26 cellular contexts compared by ENCODE assay signal in the genomic region with DNA sequence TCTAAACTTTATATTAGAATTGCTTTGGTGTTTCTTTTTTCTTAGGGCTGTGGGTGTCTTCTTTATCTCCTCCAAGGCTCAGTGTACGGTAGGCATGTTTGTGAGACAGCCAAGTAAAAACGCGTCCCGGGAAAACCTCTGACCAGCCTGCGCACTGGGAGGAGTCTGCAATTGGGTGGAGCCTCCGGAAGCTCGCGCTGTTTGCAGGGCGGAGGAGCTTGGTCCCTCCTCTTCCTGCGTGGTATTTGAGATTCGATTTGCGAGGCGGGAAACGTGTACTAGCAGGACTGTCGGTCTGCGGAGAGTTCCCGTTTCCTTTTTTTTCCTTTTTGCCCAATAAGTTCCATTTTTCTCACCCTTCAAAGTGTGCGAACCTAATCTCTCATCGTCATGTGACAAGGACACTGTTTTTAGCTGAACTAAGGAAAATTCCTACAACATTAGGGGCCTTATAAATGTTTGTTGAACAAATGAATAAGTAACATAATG.
DNase-seq lines count a peak whose midpoint lies in the region; ATAC-seq, FAIRE-seq and TF ChIP-seq lines count a peak whose summit lies in the region.
"Had no signal": no experiment of that assay in that cellular context is flagged by ENCODE, and none has a peak within 500 bp of the region (broad histone marks: within the 10 kb centered on the region; RNA-seq: fewer than 3 reads in every experiment).

No MANE protein-coding gene starts in this region.

- 0 out of 3 replicates have a peak, but pooled peaks cover 5% of the 10 kb centered on the region for H3K36me3 ChIP-seq in K562 (ENCODE audit: control insufficient read depth, insufficient read depth, low read length)
- no peaks in the 10 kb centered on the region for H3K36me3 ChIP-seq in testis (ENCODE audit: low read depth, missing control alignments)
- no peaks in the 10 kb centered on the region for H3K36me3 ChIP-seq in prostate gland
- H3K36me3 ChIP-seq: HAP-1 had no signal

- H3K4me2 ChIP-seq in K562 (ENCODE audit: insufficient read depth, low read length), result peak overlapping the region; percentile 72

- H3K27ac ChIP-seq in K562 (ENCODE audit: extremely low read depth, low read depth, low read length) (peak overlapping the region; percentile 83), testis (no peak overlapping the region), prostate gland (no peak overlapping the region)
- H3K27ac ChIP-seq: C4-2B, HL-60, RWPE1 had no signal

- no peaks in the 10 kb centered on the region for H4K20me1 ChIP-seq in K562 (replicated peaks; ENCODE audit: control insufficient read depth, insufficient read depth, low read length)

- no TSS peak for BruUV-seq in K562 (replicated peaks; lab: Mats Ljungman, UMichigan)

- POLR2A ChIA-PET in K562 (lab: Yijun Ruan, JAX), result interaction anchor here (0.6 to 2.7 kb wide), 6 partner anchors 10 to 277 kb away, joined by 3 to 29 read pairs (median 6); a partner anchor contains a TSS

- H3K9me1 ChIP-seq in K562 (ENCODE audit: control insufficient read depth, insufficient read depth, low read length), result no peaks in the 10 kb centered on the region

- no peak; the same call in 1 of the 2 replicates for TF ChIP-seq EP300 in K562 (IDR thresholded peaks at IDR 0.05; ENCODE audit: low read length)

- peaks cover 26% of the 10 kb centered on the region for H3K79me2 ChIP-seq in K562 (ENCODE audit: control insufficient read depth, insufficient read depth, low read length)

- WGBS in K562 (ENCODE audit: insufficient coverage, low coverage, missing lambda C conversion rate), result 0% methylated on average over 17 of the region's 19 CpGs
- 63 to 77% methylated on average over 19 of the region's 19 CpGs for WGBS in testis, 2 donors
- 85% methylated on average over 19 of the region's 19 CpGs for WGBS in prostate gland

- FAIRE-seq in HTR-8/SVneo (lab: Jason Lieb, UNC) (peak; percentile 20), K562 (lab: Jason Lieb, UNC) (peak; percentile 93)
- FAIRE-seq: GM18507, HepG2 had no signal

- no peak overlapping the region for H3K4me3 Mint-ChIP-seq in mesothelial cell of epicardium
- H3K4me3 Mint-ChIP-seq: B cell; CD8-positive, alpha-beta T cell; HFFc6 had no signal

- H3K27me3 ChIP-seq in K562 (ENCODE audit: control insufficient read depth in 2 of 2, insufficient read depth in 2 of 2, low read length in 2 of 2), result no peaks in the 10 kb centered on the region
- no peaks in the 10 kb centered on the region for H3K27me3 ChIP-seq in testis
- no peaks in the 10 kb centered on the region for H3K27me3 ChIP-seq in prostate gland (replicated peaks; ENCODE audit: insufficient read depth)

- H3K36me3 Mint-ChIP-seq in mesothelial cell of epicardium, result no peaks in the 10 kb centered on the region
- H3K36me3 Mint-ChIP-seq: CD8-positive, alpha-beta T cell had no signal

- TF ChIP-seq RAD21 in K562 (CRISPR knock-in tag; conservative IDR thresholded peaks at IDR 0.05 in 1 of 2, IDR thresholded peaks at IDR 0.05 in 1 of 2), result no peak

- TF ChIP-seq POLR2A in K562 (conservative IDR thresholded peaks at IDR 0.05) (peak; percentile 74), testis (IDR thresholded peaks at IDR 0.05) (no peak), prostate gland (IDR thresholded peaks at IDR 0.05) (no peak)

- H3K9ac ChIP-seq in K562 (ENCODE audit: insufficient read depth in 1 of 2, low read depth in 2 of 2, low read length in 2 of 2), result peak overlapping the region; percentile 41 to 75

- no peak overlapping the region for H3K27ac Mint-ChIP-seq in mesothelial cell of epicardium
- H3K27ac Mint-ChIP-seq: B cell; CD8-positive, alpha-beta T cell; HFFc6 had no signal

- peaks cover 6% of the 10 kb centered on the region for H3K9me3 ChIP-seq in K562 (replicated peaks; ENCODE audit: control insufficient read depth, insufficient read depth, low read depth, low read length)
- H3K9me3 ChIP-seq in testis, result no peaks in the 10 kb centered on the region
- H3K9me3 ChIP-seq in prostate gland, result no peaks in the 10 kb centered on the region
- H3K9me3 ChIP-seq: HAP-1 had no signal

- H3K9me3 Mint-ChIP-seq in mesothelial cell of epicardium, result peaks cover 5% of the 10 kb centered on the region

- in situ Hi-C loops in K562 (cut with MboI), result no loop called here

- H3K4me1 ChIP-seq in K562 (replicated peaks in 1 of 2; ENCODE audit: control insufficient read depth in 2 of 2, insufficient read depth in 2 of 2, low read length in 2 of 2), result peaks cover 0 to 5% of the 10 kb centered on the region in 2 experiments; a peak in 2 of 5 replicates
- H3K4me1 ChIP-seq in testis, result no peaks in the 10 kb centered on the region
- H3K4me1 ChIP-seq in prostate gland (replicated peaks), result no peaks in the 10 kb centered on the region

- DNase-seq in DMS114 treated with DMSO at 0.1 percent for 48 hours (lab: John Stamatoyannopoulos, UW; ENCODE audit: unreplicated experiment) (peak; percentile 90), HTR-8/SVneo (ENCODE audit: insufficient read length, low spot score) (no peak), K562 (ENCODE audit: extremely low read depth in 1 of 4, low spot score in 3 of 4) (peak; percentile 53 to 91 (median 62)), testis (peak; percentile 68), germinal center (ENCODE audit: low spot score) (no peak), mesothelial cell of epicardium (ENCODE audit: low spot score in 2 of 2, unreplicated experiment in 2 of 2) (no peak), prostate gland (ENCODE audit: low spot score) (no peak)
- DNase-seq: CD8-positive, alpha-beta T cell; HFFc6; Kasumi-1; MV-4-11; NCI-H1105; NCI-H146; NCI-H1930; NCI-H446; NCI-H526; SHP77; SW 1271 had no signal

- H2AFZ ChIP-seq in K562 (ENCODE audit: low read depth, low read length), result peak overlapping the region; percentile 85

- H3K4me3 ChIP-seq in K562 (peak overlapping the region; percentile 50), testis (peak overlapping the region in 1 of 2 donors; percentile 48), prostate gland (no peak overlapping the region)
- H3K4me3 ChIP-seq: HAP-1 had no signal

- TF ChIP-seq CTCF in K562 (IDR thresholded peaks at IDR 0.05 in 2 of 3, conservative IDR thresholded peaks at IDR 0.05 in 1 of 3; ENCODE audit: insufficient read depth in 2 of 3, low read depth in 1 of 3, low read length in 3 of 3) (no peak), testis (IDR thresholded peaks at IDR 0.05) (no peak), mesothelial cell of epicardium (IDR thresholded peaks at IDR 0.05; ENCODE audit: unreplicated experiment) (no peak), prostate gland (IDR thresholded peaks at IDR 0.05) (no peak)

- intact Hi-C loops in K562 (cut with micrococcal nuclease), result loop anchor here (1.0 kb wide), 1 partner anchor 17 kb away; no protein-coding TSS in a partner anchor
- intact Hi-C loops in testis (cut with DNase I; ENCODE audit: low total_unique reads), result no loop called here
- intact Hi-C loops in prostate gland (cut with DNase I), result no loop called here

- ATAC-seq in K562 (peak; percentile 100), HG02798 (IDR thresholded peaks at IDR 0.05; ENCODE audit: poor library complexity, unreplicated experiment) (no peak)
- ATAC-seq: CD8-positive, alpha-beta T cell; HepG2 had no signal

- peaks cover 9% of the 10 kb centered on the region for H3K4me1 Mint-ChIP-seq in mesothelial cell of epicardium
- H3K4me1 Mint-ChIP-seq: B cell had no signal

- no peaks in the 10 kb centered on the region for H3K27me3 Mint-ChIP-seq in mesothelial cell of epicardium (ENCODE audit: low read depth)
- H3K27me3 Mint-ChIP-seq: B cell had no signal

- CTCF ChIA-PET in K562 (lab: Yijun Ruan, JAX; ENCODE audit: low intra/inter-chr PET ratio), result no interaction called here

TF ChIP-seq in K562, 482 proteins besides CTCF, POLR2A, EP300 and RAD21 (continues in another document):
- no peak for TF ChIP-seq PHB (CRISPR knock-in tag; IDR thresholded peaks at IDR 0.05)
- TF ChIP-seq ATF1 (CRISPR knock-in tag; IDR thresholded peaks at IDR 0.05), result no peak
- peak; percentile 45 for TF ChIP-seq ATF1 (tag; IDR thresholded peaks at IDR 0.05)
- no peak for TF ChIP-seq ZNF197 (CRISPR knock-in tag; IDR thresholded peaks at IDR 0.05; ENCODE audit: low read depth)
- peak in 1 of 2 experiments; percentile 10; a peak in 1 of 4 replicates for TF ChIP-seq RCOR1 (IDR thresholded peaks at IDR 0.05; ENCODE audit: borderline replicate concordance in 1 of 2, low read depth in 2 of 2, low read length in 2 of 2)
- TF ChIP-seq GABPB1 (CRISPR knock-in tag; IDR thresholded peaks at IDR 0.05), result peak; percentile 61; the same call in 1 of the 2 replicates
- peak; percentile 95 for TF ChIP-seq HNRNPLL (IDR thresholded peaks at IDR 0.05; ENCODE audit: low read depth, low read length, poor library complexity, severe bottlenecking)
- TF ChIP-seq TOE1 (IDR thresholded peaks at IDR 0.05; ENCODE audit: borderline replicate concordance), result no peak
- no peak for TF ChIP-seq TOE1 (CRISPR knock-in tag; IDR thresholded peaks at IDR 0.05; ENCODE audit: borderline replicate concordance, low read depth)
- TF ChIP-seq ZNF174 (CRISPR knock-in tag; IDR thresholded peaks at IDR 0.05), result no peak
- TF ChIP-seq, protein P1, sequence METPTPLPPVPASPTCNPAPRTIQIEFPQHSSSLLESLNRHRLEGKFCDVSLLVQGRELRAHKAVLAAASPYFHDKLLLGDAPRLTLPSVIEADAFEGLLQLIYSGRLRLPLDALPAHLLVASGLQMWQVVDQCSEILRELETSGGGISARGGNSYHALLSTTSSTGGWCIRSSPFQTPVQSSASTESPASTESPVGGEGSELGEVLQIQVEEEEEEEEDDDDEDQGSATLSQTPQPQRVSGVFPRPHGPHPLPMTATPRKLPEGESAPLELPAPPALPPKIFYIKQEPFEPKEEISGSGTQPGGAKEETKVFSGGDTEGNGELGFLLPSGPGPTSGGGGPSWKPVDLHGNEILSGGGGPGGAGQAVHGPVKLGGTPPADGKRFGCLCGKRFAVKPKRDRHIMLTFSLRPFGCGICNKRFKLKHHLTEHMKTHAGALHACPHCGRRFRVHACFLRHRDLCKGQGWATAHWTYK (CRISPR knock-in tag; IDR thresholded peaks at IDR 0.05), result no peak
- 0 out of 2 replicates have a peak, but pooled peaks have one; percentile 31 for TF ChIP-seq PML (IDR thresholded peaks at IDR 0.05; ENCODE audit: low read length)
- peak; percentile 37 for TF ChIP-seq POLR2B (IDR thresholded peaks at IDR 0.05; ENCODE audit: low read depth, partially characterized antibody)
- no peak for TF ChIP-seq MAZ (CRISPR knock-in tag; conservative IDR thresholded peaks at IDR 0.05 in 1 of 2, IDR thresholded peaks at IDR 0.05 in 1 of 2)
- TF ChIP-seq, protein P2, sequence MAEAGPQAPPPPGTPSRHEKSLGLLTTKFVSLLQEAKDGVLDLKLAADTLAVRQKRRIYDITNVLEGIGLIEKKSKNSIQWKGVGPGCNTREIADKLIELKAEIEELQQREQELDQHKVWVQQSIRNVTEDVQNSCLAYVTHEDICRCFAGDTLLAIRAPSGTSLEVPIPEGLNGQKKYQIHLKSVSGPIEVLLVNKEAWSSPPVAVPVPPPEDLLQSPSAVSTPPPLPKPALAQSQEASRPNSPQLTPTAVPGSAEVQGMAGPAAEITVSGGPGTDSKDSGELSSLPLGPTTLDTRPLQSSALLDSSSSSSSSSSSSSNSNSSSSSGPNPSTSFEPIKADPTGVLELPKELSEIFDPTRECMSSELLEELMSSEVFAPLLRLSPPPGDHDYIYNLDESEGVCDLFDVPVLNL (CRISPR knock-in tag; IDR thresholded peaks at IDR 0.05; ENCODE audit: low read depth), result peak; percentile 97
- TF ChIP-seq TBL1XR1 (IDR thresholded peaks at IDR 0.05; ENCODE audit: low read length in 2 of 2), result no peak

Comparison
In these comparisons a context has a peak if more than half of its experiments do, and no peak if none do; other contexts are left out.
1. DNase-seq: peak in DMS114 treated with DMSO at 0.1 percent for 48 hours (single experiment), K562 (4 of 4) and testis (single experiment); none in HTR-8/SVneo (single experiment), germinal center (single experiment), mesothelial cell of epicardium (0 of 2) and prostate gland (single experiment).